ENCODE assay signal across 20 cellular contexts in the genomic region with DNA sequence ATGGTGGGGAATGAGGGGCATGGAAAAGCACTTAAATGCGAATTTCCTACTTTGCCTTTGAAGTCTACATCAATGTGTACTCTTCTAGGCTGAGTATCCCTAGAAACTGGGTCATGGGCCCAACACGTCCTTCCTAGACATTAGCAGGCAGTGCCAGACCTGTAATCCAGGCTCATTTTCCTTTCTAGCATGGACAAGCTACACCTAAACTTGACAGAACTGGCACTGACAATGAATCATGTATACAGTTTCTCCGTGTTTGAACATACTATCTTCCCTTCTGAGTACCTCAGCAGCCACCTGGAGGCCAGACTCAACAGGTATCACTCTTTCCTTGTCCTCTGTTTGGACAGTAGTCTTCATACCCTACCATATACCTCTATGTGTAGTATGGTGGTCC. TPM values are rescaled to one million over a fixed set of nuclear protein-coding genes. Genes with fewer than 3 reads are reported as not detected.
DNase-seq lines count a peak whose midpoint lies in the region; ATAC-seq, FAIRE-seq and TF ChIP-seq lines count a peak whose summit lies in the region.
"Had no signal": no experiment of that assay in that cellular context is flagged by ENCODE, and none has a peak within 500 bp of the region (broad histone marks: within the 10 kb centered on the region; RNA-seq: fewer than 3 reads in every experiment).

No MANE protein-coding gene starts in this region.

- in situ Hi-C loops in gastrocnemius medialis (cut with MboI; ENCODE audit: low sequenced_read_pairs in 4 of 4) = no loop called here

- no peak overlapping the region for H3K4me2 ChIP-seq in A549
- H3K4me2 ChIP-seq: KMS-11 had no signal

- TF ChIP-seq CTCF in A549 (IDR thresholded peaks at IDR 0.05) = no peak
- peak; percentile 6 for TF ChIP-seq CTCF in foreskin keratinocyte (conservative IDR thresholded peaks at IDR 0.05)
- no peak for TF ChIP-seq CTCF in left ventricle myocardium inferior (IDR thresholded peaks at IDR 0.05; ENCODE audit: borderline replicate concordance)
- no peak for TF ChIP-seq CTCF in gastrocnemius medialis (IDR thresholded peaks at IDR 0.05 in 4 of 5, conservative IDR thresholded peaks at IDR 0.05 in 1 of 5)

- intact Hi-C loops in activated T-helper 1 cell treated with anti-CD3 and anti-CD28 coated beads, Interleukin-12 subunit alpha, Interleukin-12 subunit beta, Interleukin-2, Interleukin-4 antibody, amounts not matched to agents 30 ng/mL and 10 ng/mL and 1 ng/mL, durations not matched to agents 14 hours and 24 hours and 36 hours (cut with micrococcal nuclease) = loop anchor here (5.0 to 10.0 kb wide), 2 partner anchors 39 to 461 kb away; a partner anchor contains a TSS
- intact Hi-C loops in left ventricle myocardium inferior (cut with micrococcal nuclease) = no loop called here
- intact Hi-C loops in gastrocnemius medialis (cut with DNase I; ENCODE audit: low total_unique reads) = no loop called here

- FAIRE-seq in A549 (lab: Jason Lieb, UNC) = no peak
- FAIRE-seq: H54 had no signal

- WGBS in A549 (ENCODE audit: missing lambda C conversion rate) = 14% methylated on average over 3 of the region's 3 CpGs

- TF ChIP-seq EP300 in A549 (IDR thresholded peaks at IDR 0.05) = no peak

- H3K36me3 Mint-ChIP-seq in activated T-cell treated with anti-CD3 and anti-CD28 coated beads, Interleukin-2, amount 50 U/mL, for 24 hours (ENCODE audit: low read depth) = peaks cover 97% of the 10 kb centered on the region
- peaks cover 72% of the 10 kb centered on the region for H3K36me3 Mint-ChIP-seq in activated T-helper 1 cell treated with anti-CD3 and anti-CD28 coated beads, Interleukin-12 subunit alpha, Interleukin-12 subunit beta, Interleukin-2, Interleukin-4 antibody, amounts not matched to agents 30 ng/mL and 10 ng/mL and 1 ng/mL, durations not matched to agents 14 hours and 24 hours and 36 hours (ENCODE audit: low read depth)

- peak overlapping the region; percentile 98 for H3K27ac Mint-ChIP-seq in activated T-cell treated with anti-CD3 and anti-CD28 coated beads, Interleukin-2, amount 50 U/mL, for 24 hours
- peak overlapping the region; percentile 96 for H3K27ac Mint-ChIP-seq in activated T-helper 1 cell treated with anti-CD3 and anti-CD28 coated beads, Interleukin-12 subunit alpha, Interleukin-12 subunit beta, Interleukin-2, Interleukin-4 antibody, amounts not matched to agents 30 ng/mL and 10 ng/mL and 1 ng/mL, durations not matched to agents 14 hours and 24 hours and 36 hours

- H3K27me3 Mint-ChIP-seq in activated T-cell treated with anti-CD3 and anti-CD28 coated beads, Interleukin-2, amount 50 U/mL, for 24 hours = no peaks in the 10 kb centered on the region
- H3K27me3 Mint-ChIP-seq in activated T-helper 1 cell treated with anti-CD3 and anti-CD28 coated beads, Interleukin-12 subunit alpha, Interleukin-12 subunit beta, Interleukin-2, Interleukin-4 antibody, amounts not matched to agents 30 ng/mL and 10 ng/mL and 1 ng/mL, durations not matched to agents 14 hours and 24 hours and 36 hours (ENCODE audit: insufficient read depth) = no peaks in the 10 kb centered on the region
- H3K27me3 Mint-ChIP-seq: CD4-positive, CD25-positive, alpha-beta regulatory T cell had no signal

- peaks cover 43% of the 10 kb centered on the region for H3K4me1 Mint-ChIP-seq in activated T-cell treated with anti-CD3 and anti-CD28 coated beads, Interleukin-2, amount 50 U/mL, for 24 hours (ENCODE audit: low read depth)
- H3K4me1 Mint-ChIP-seq in activated T-helper 1 cell treated with anti-CD3 and anti-CD28 coated beads, Interleukin-12 subunit alpha, Interleukin-12 subunit beta, Interleukin-2, Interleukin-4 antibody, amounts not matched to agents 30 ng/mL and 10 ng/mL and 1 ng/mL, durations not matched to agents 14 hours and 24 hours and 36 hours (ENCODE audit: low read depth) = peaks cover 26% of the 10 kb centered on the region

- no peak for DNase-seq in activated T-cell treated with anti-CD3 and anti-CD28 coated beads, Interleukin-2, amount 50 U/mL, for 24 hours
- no peak for DNase-seq in activated T-cell treated with anti-CD3 and anti-CD28 coated beads, Interleukin-2, amount 50 U/mL, for 48 hours
- DNase-seq in A549 (ENCODE audit: low read depth in 1 of 2, low spot score in 1 of 2) (no peak), foreskin keratinocyte (peak; percentile 24 to 42), left ventricle myocardium inferior (no peak), gastrocnemius medialis (no peak)
- no peak for DNase-seq in activated T-helper 1 cell treated with anti-CD3 and anti-CD28 coated beads, Interleukin-12 subunit alpha, Interleukin-12 subunit beta, Interleukin-2, Interleukin-4 antibody, amounts not matched to agents 30 ng/mL and 10 ng/mL and 1 ng/mL, durations not matched to agents 14 hours and 24 hours and 36 hours (ENCODE audit: low spot score)
- DNase-seq: CD4-positive, CD25-positive, alpha-beta regulatory T cell; EL; IMR-90; MV-4-11; NCI-H1105 treated with DMSO at 0.1 percent for 48 hours; NCI-H2029 treated with DMSO at 0.1 percent for 48 hours; NCI-H345; NCI-H524; NCI-H82 had no signal

- H3K27ac ChIP-seq in A549 = no peak overlapping the region
- H3K27ac ChIP-seq in foreskin keratinocyte = no peak overlapping the region
- H3K27ac ChIP-seq in left ventricle myocardium inferior (replicated peaks) = no peak overlapping the region
- no peak overlapping the region for H3K27ac ChIP-seq in gastrocnemius medialis
- H3K27ac ChIP-seq: KMS-11 had no signal

- H3K36me3 ChIP-seq in left ventricle myocardium inferior = no peaks in the 10 kb centered on the region
- H3K36me3 ChIP-seq in gastrocnemius medialis = no peaks in the 10 kb centered on the region

- no peak for TF ChIP-seq RAD21 in A549 (conservative IDR thresholded peaks at IDR 0.05 in 1 of 2, IDR thresholded peaks at IDR 0.05 in 1 of 2)

- peaks cover 67% of the 10 kb centered on the region for H3K27me3 ChIP-seq in foreskin keratinocyte
- peaks cover 54% of the 10 kb centered on the region for H3K27me3 ChIP-seq in left ventricle myocardium inferior (ENCODE audit: low read depth)
- no peaks in the 10 kb centered on the region for H3K27me3 ChIP-seq in gastrocnemius medialis

- no peaks in the 10 kb centered on the region for H3K4me1 ChIP-seq in A549
- H3K4me1 ChIP-seq in foreskin keratinocyte = no peaks in the 10 kb centered on the region
- H3K4me1 ChIP-seq in left ventricle myocardium inferior = no peaks in the 10 kb centered on the region
- H3K4me1 ChIP-seq in gastrocnemius medialis = no peaks in the 10 kb centered on the region

- no peak overlapping the region for H3K4me3 ChIP-seq in A549
- H3K4me3 ChIP-seq in left ventricle myocardium inferior = no peak overlapping the region
- no peak overlapping the region for H3K4me3 ChIP-seq in gastrocnemius medialis

- H3K9me3 Mint-ChIP-seq in activated T-cell treated with anti-CD3 and anti-CD28 coated beads, Interleukin-2, amount 50 U/mL, for 24 hours = no peaks in the 10 kb centered on the region
- no peaks in the 10 kb centered on the region for H3K9me3 Mint-ChIP-seq in activated T-helper 1 cell treated with anti-CD3 and anti-CD28 coated beads, Interleukin-12 subunit alpha, Interleukin-12 subunit beta, Interleukin-2, Interleukin-4 antibody, amounts not matched to agents 30 ng/mL and 10 ng/mL and 1 ng/mL, durations not matched to agents 14 hours and 24 hours and 36 hours
- H3K9me3 Mint-ChIP-seq: CD4-positive, CD25-positive, alpha-beta regulatory T cell had no signal

- CTCF ChIA-PET in A549 (lab: Yijun Ruan, JAX) = interaction anchor here (1.4 kb wide), 2 partner anchors 10 to 15 kb away, joined by 4 read pairs; no protein-coding TSS in a partner anchor

- H3K9me3 ChIP-seq in A549 (no peaks in the 10 kb centered on the region), left ventricle myocardium inferior (replicated peaks) (no peaks in the 10 kb centered on the region), gastrocnemius medialis (no peaks in the 10 kb centered on the region)

- ATAC-seq in A549 (no peak), foreskin keratinocyte (peak; percentile 32), gastrocnemius medialis (no peak)
- ATAC-seq: Panc1 had no signal

- POLR2A ChIA-PET in A549 (lab: Yijun Ruan, JAX) = no interaction called here

- H3K4me3 Mint-ChIP-seq in activated T-cell treated with anti-CD3 and anti-CD28 coated beads, Interleukin-2, amount 50 U/mL, for 24 hours = no peak overlapping the region
- no peak overlapping the region for H3K4me3 Mint-ChIP-seq in activated T-helper 1 cell treated with anti-CD3 and anti-CD28 coated beads, Interleukin-12 subunit alpha, Interleukin-12 subunit beta, Interleukin-2, Interleukin-4 antibody, amounts not matched to agents 30 ng/mL and 10 ng/mL and 1 ng/mL, durations not matched to agents 14 hours and 24 hours and 36 hours
- H3K4me3 Mint-ChIP-seq: CD4-positive, CD25-positive, alpha-beta regulatory T cell had no signal

- TF ChIP-seq POLR2A in A549 (IDR thresholded peaks at IDR 0.05; ENCODE audit: low read length) (no peak), gastrocnemius medialis (IDR thresholded peaks at IDR 0.05) (no peak)

RNA-seq across cellular contexts. Expression of a gene that starts 25.8 kb away (rescaled TPM):
- polyA plus RNA-seq in A549 (2011; rRNA removed) (0.08 TPM in 1 of 2 replicates, not detected in the other), A549 (2017; fragmentation: RNase III; extraction: RNeasy Plus Mini Kit Qiagen cat#74134 plus additional on column Dnase treatment) (0.04 to 0.05 TPM in 2 of 3 replicates, not detected in the other), foreskin keratinocyte (not detected in 2 replicates)
- polyA plus RNA-seq in A549 (2012; cell fraction: cytosol; rRNA removed) = 0.03 TPM in 2 replicates
- polyA plus RNA-seq in A549 (2012; cell fraction: nucleus; rRNA removed) = 0.05 and 0.07 TPM in 2 replicates
- polyA minus RNA-seq in A549 (2011; rRNA and poly(A)+ RNA removed) = 0.25 TPM in 1 of 2 replicates, not detected in the other
- total RNA-seq in activated T-helper 1 cell treated with anti-CD3 and anti-CD28 coated beads, Interleukin-12 subunit alpha, Interleukin-12 subunit beta, Interleukin-2, Interleukin-4 antibody, amounts not matched to agents 30 ng/mL and 10 ng/mL and 1 ng/mL, durations not matched to agents 14 hours and 24 hours and 36 hours = 29.9 and 30.4 TPM in 2 replicates
- total RNA-seq in foreskin keratinocyte (not detected in 2 replicates), left ventricle myocardium inferior (1.8 TPM), gastrocnemius medialis (1 to 10 TPM in 1 of 4 donors, under 1 TPM in 2, not detected in 1; 0.42 to 1.5 (median 0.63) TPM)
- total RNA-seq: IMR-90 had no signal
- polyA plus RNA-seq: IMR-90 had no signal

RNA-seq across cellular contexts. Expression of a gene that starts 26.1 kb away (rescaled TPM):
- polyA plus RNA-seq in A549 (2011; rRNA removed) = 0.07 and 0.08 TPM in 2 replicates
- polyA plus RNA-seq in A549 (2012; cell fraction: cytosol; rRNA removed) = under 0.01 and 0.04 TPM in 2 replicates
- polyA plus RNA-seq in A549 (2012; cell fraction: nucleus; rRNA removed) = 0.01 TPM in 1 of 2 replicates, not detected in the other
- 0.01 TPM in 1 of 3 replicates, not detected in the others for polyA plus RNA-seq in A549 (2017; fragmentation: RNase III; extraction: RNeasy Plus Mini Kit Qiagen cat#74134 plus additional on column Dnase treatment)
- not detected in 2 replicates for polyA minus RNA-seq in A549 (2011; rRNA and poly(A)+ RNA removed)
- 105 TPM in 2 replicates for total RNA-seq in activated T-helper 1 cell treated with anti-CD3 and anti-CD28 coated beads, Interleukin-12 subunit alpha, Interleukin-12 subunit beta, Interleukin-2, Interleukin-4 antibody, amounts not matched to agents 30 ng/mL and 10 ng/mL and 1 ng/mL, durations not matched to agents 14 hours and 24 hours and 36 hours
- total RNA-seq in foreskin keratinocyte = not detected in 2 replicates
- not detected in 2 replicates for polyA plus RNA-seq in foreskin keratinocyte
- 7.5 TPM for total RNA-seq in left ventricle myocardium inferior
- total RNA-seq in gastrocnemius medialis = 1 to 10 TPM in 3 of 4 donors, under 1 TPM in 1; 0.85 to 4.1 (median 3.9) TPM
- total RNA-seq: IMR-90 had no signal
- polyA plus RNA-seq: IMR-90 had no signal

RNA-seq across cellular contexts. Expression of a gene that starts 50.2 kb away (rescaled TPM):
- not detected in 2 replicates for polyA plus RNA-seq in A549 (2011; rRNA removed)
- polyA plus RNA-seq in A549 (2012; cell fraction: cytosol; rRNA removed) = not detected in 2 replicates
- not detected in 2 replicates for polyA plus RNA-seq in A549 (2012; cell fraction: nucleus; rRNA removed)
- polyA plus RNA-seq in A549 (2017; fragmentation: RNase III; extraction: RNeasy Plus Mini Kit Qiagen cat#74134 plus additional on column Dnase treatment) = not detected in 3 replicates
- not detected in 2 replicates for polyA minus RNA-seq in A549 (2011; rRNA and poly(A)+ RNA removed)
- 3.9 and 4.4 TPM in 2 replicates for total RNA-seq in activated T-helper 1 cell treated with anti-CD3 and anti-CD28 coated beads, Interleukin-12 subunit alpha, Interleukin-12 subunit beta, Interleukin-2, Interleukin-4 antibody, amounts not matched to agents 30 ng/mL and 10 ng/mL and 1 ng/mL, durations not matched to agents 14 hours and 24 hours and 36 hours
- total RNA-seq in foreskin keratinocyte = not detected in 2 replicates
- not detected in 2 replicates for polyA plus RNA-seq in foreskin keratinocyte
- total RNA-seq in left ventricle myocardium inferior = not detected
- total RNA-seq in gastrocnemius medialis = not detected
- total RNA-seq: IMR-90 had no signal
- polyA plus RNA-seq: BJ, IMR-90 had no signal

Comparison
In these comparisons a context has a peak if more than half of its experiments do, and no peak if none do; other contexts are left out.
1. DNase-seq: peak in foreskin keratinocyte (2 of 2); none in activated T-cell treated with anti-CD3 and anti-CD28 coated beads, Interleukin-2, amount 50 U/mL, for 24 hours (single experiment), activated T-cell treated with anti-CD3 and anti-CD28 coated beads, Interleukin-2, amount 50 U/mL, for 48 hours (0 of 2), A549 (0 of 2), activated T-helper 1 cell treated with anti-CD3 and anti-CD28 coated beads, Interleukin-12 subunit alpha, Interleukin-12 subunit beta, Interleukin-2, Interleukin-4 antibody, amounts not matched to agents 30 ng/mL and 10 ng/mL and 1 ng/mL, durations not matched to agents 14 hours and 24 hours and 36 hours (single experiment), left ventricle myocardium inferior (single experiment) and gastrocnemius medialis (0 of 2).
2. RNA of a gene that starts 25.8 kb away (total RNA-seq): 29.9 to 30.4 TPM in activated T-helper 1 cell treated with anti-CD3 and anti-CD28 coated beads, Interleukin-12 subunit alpha, Interleukin-12 subunit beta, Interleukin-2, Interleukin-4 antibody, amounts not matched to agents 30 ng/mL and 10 ng/mL and 1 ng/mL, durations not matched to agents 14 hours and 24 hours and 36 hours; 1.8 TPM in left ventricle myocardium inferior (single experiment), 0.42 to 1.5 TPM in gastrocnemius medialis and not detected in foreskin keratinocyte; every median in the first group is over 10 times any median in the second.
3. RNA of a gene that starts 26.1 kb away (total RNA-seq): 105 TPM in activated T-helper 1 cell treated with anti-CD3 and anti-CD28 coated beads, Interleukin-12 subunit alpha, Interleukin-12 subunit beta, Interleukin-2, Interleukin-4 antibody, amounts not matched to agents 30 ng/mL and 10 ng/mL and 1 ng/mL, durations not matched to agents 14 hours and 24 hours and 36 hours; 7.5 TPM in left ventricle myocardium inferior (single experiment), 0.85 to 4.1 TPM in gastrocnemius medialis and not detected in foreskin keratinocyte; every median in the first group is over 10 times any median in the second.